Comparison of ENCODE assay signal across 31 cellular contexts in genomic region chr19:17542793-17543582, GRCh38.
"Had no signal": no experiment of that assay in that cellular context is flagged by ENCODE, and none has a peak within 500 bp of the region (broad histone marks: within the 10 kb centered on the region; RNA-seq: fewer than 3 reads in every experiment).

No MANE protein-coding gene starts in this region.

- H3K9me3 ChIP-seq: neutrophil, stomach, thyroid gland, upper lobe of right lung had no signal

- H3K4me3 ChIP-seq: skin epidermis, stomach, thyroid gland, upper lobe of right lung had no signal

- DNase-seq: activated CD4-positive, alpha-beta memory T cell treated with anti-CD3 and anti-CD28 coated beads for 36 hours; activated CD4-positive, alpha-beta T cell treated with anti-CD3 and anti-CD28 coated beads, Interleukin-2, amount 10 ng/mL, durations not matched to agents 24 days and 14 days; activated naive CD4-positive, alpha-beta T cell; activated T-cell treated with anti-CD3 and anti-CD28 coated beads, Interleukin-2, amount 50 U/mL, for 48 hours; dermis blood vessel endothelial cell; effector CD4-positive, alpha-beta T cell; head of caudate nucleus; hypothalamus; immature natural killer cell; naive thymus-derived CD4-positive, alpha-beta T cell; stimulated activated CD4-positive, alpha-beta T cell treated with anti-CD3 and anti-CD28 coated beads, Interleukin-4, amount 100 ng/mL, for 24 hours; stomach; SW 1271; T-helper 9 cell; thyroid gland; upper lobe of right lung had no signal

- H3K36me3 ChIP-seq: neutrophil, stomach, thyroid gland, upper lobe of right lung had no signal

- H3K27ac Mint-ChIP-seq: activated CD4-positive, alpha-beta memory T cell treated with anti-CD3 and anti-CD28 coated beads for 36 hours; activated CD4-positive, alpha-beta T cell treated with anti-CD3 and anti-CD28 coated beads, Interleukin-2, amount 10 ng/mL, durations not matched to agents 24 days and 14 days; activated naive CD4-positive, alpha-beta T cell treated with anti-CD3 and anti-CD28 coated beads, Interleukin-2, amount 50 U/mL, for 72 hours; mesothelial cell of epicardium; stimulated activated memory B cell treated with anti-CD40 and anti-IgM and Interleukin-4, amounts not matched to agents 10 μg/mL and 1 μg/mL and 100 μg/mL, for 72 hours; T-helper 1 cell treated with Interleukin-12 subunit alpha and Interleukin-12 subunit beta and Interleukin-4 antibody, amounts not matched to agents 30 μg/mL and 1 μg/mL, for 36 hours had no signal

- H3K4me3 Mint-ChIP-seq: activated CD4-positive, alpha-beta memory T cell treated with anti-CD3 and anti-CD28 coated beads for 36 hours; activated CD4-positive, alpha-beta T cell treated with anti-CD3 and anti-CD28 coated beads, Interleukin-2, amount 10 ng/mL, durations not matched to agents 24 days and 14 days; central memory CD8-positive, alpha-beta T cell; immature natural killer cell; mesothelial cell of epicardium; stimulated activated memory B cell treated with anti-CD40 and anti-IgM and Interleukin-4, amounts not matched to agents 10 μg/mL and 1 μg/mL and 100 μg/mL, for 72 hours; T-helper 1 cell treated with Interleukin-12 subunit alpha and Interleukin-12 subunit beta and Interleukin-4 antibody, amounts not matched to agents 30 μg/mL and 1 μg/mL, for 36 hours had no signal

- H3K36me3 Mint-ChIP-seq: activated CD4-positive, alpha-beta memory T cell treated with anti-CD3 and anti-CD28 coated beads for 36 hours; activated naive CD4-positive, alpha-beta T cell treated with anti-CD3 and anti-CD28 coated beads, Interleukin-2, amount 50 U/mL, for 72 hours; immature natural killer cell; mesothelial cell of epicardium; naive thymus-derived CD4-positive, alpha-beta T cell had no signal

- H3K27me3 Mint-ChIP-seq: central memory CD8-positive, alpha-beta T cell; stimulated activated memory B cell treated with anti-CD40 and anti-IgM and Interleukin-4, amounts not matched to agents 10 μg/mL and 1 μg/mL and 100 μg/mL, for 72 hours had no signal

- FAIRE-seq: bronchial epithelial cell, endometrium, frontal cortex, TTC549 had no signal

- H3K9me3 Mint-ChIP-seq: activated CD4-positive, alpha-beta memory T cell treated with anti-CD3 and anti-CD28 coated beads for 36 hours; activated CD4-positive, alpha-beta T cell treated with anti-CD3 and anti-CD28 coated beads, Interleukin-2, amount 10 ng/mL, durations not matched to agents 24 days and 14 days; activated naive CD4-positive, alpha-beta T cell treated with anti-CD3 and anti-CD28 coated beads, Interleukin-2, amount 50 U/mL, for 72 hours; central memory CD8-positive, alpha-beta T cell; immature natural killer cell; mesothelial cell of epicardium; T-helper 1 cell treated with Interleukin-12 subunit alpha and Interleukin-12 subunit beta and Interleukin-4 antibody, amounts not matched to agents 30 μg/mL and 1 μg/mL, for 36 hours had no signal

- ATAC-seq: activated CD4-positive, CD25-positive, alpha-beta regulatory T cell treated with anti-CD3 and anti-CD28 coated beads, Interleukin-2, amount 50 U/mL, for 24 hours; activated naive CD4-positive, alpha-beta T cell treated with anti-CD3 and anti-CD28 coated beads, Interleukin-2, amount 50 U/mL, for 72 hours; naive thymus-derived CD4-positive, alpha-beta T cell; sciatic nerve; stimulated activated memory B cell treated with anti-CD40 and anti-IgM and Interleukin-4, amounts not matched to agents 10 μg/mL and 1 μg/mL and 100 μg/mL, for 72 hours; upper lobe of right lung had no signal

- H3K27me3 ChIP-seq: neutrophil, thyroid gland, upper lobe of right lung had no signal

- H3K27ac ChIP-seq: epithelial cell of prostate, neutrophil, skin epidermis, stomach, thyroid gland, upper lobe of right lung, VCaP had no signal
